In the genomic region with DNA sequence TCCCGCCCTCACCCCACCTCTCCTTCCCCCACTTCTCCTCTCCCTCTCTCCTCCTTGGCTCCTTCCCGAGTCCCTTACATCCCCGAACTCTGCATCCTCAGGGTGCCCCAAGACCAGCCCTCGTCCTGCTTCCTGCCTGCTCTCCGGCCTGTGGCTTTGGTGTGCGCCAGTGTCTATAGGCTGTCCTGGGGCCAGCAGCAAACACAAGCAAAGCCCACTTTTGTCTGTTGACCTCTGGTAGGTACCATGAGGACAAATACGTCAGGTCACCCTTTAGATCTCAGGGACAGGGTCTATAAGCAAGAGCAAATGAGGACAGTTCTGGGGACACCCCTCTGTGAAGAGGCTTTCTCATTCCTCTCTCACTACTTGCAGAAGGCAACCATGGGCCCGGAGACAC, we compare ENCODE assay signal across 9 cellular contexts. TPM values are rescaled to one million over a fixed set of nuclear protein-coding genes. Genes with fewer than 3 reads are reported as not detected.
DNase-seq lines count a peak whose midpoint lies in the region; ATAC-seq, FAIRE-seq and TF ChIP-seq lines count a peak whose summit lies in the region.
"Had no signal": no experiment of that assay in that cellular context is flagged by ENCODE, and none has a peak within 500 bp of the region (broad histone marks: within the 10 kb centered on the region; RNA-seq: fewer than 3 reads in every experiment).

No MANE protein-coding gene starts in this region.

- H4K8ac ChIP-seq in mesendoderm (ENCODE audit: low read depth, low read length) = no peak overlapping the region

- no peak for DNase-seq in activated naive CD4-positive, alpha-beta T cell treated with anti-CD3 and anti-CD28 coated beads, Interleukin-2, amount 10 ng/mL, durations not matched to agents 7 days and 5 days
- DNase-seq in activated naive CD4-positive, alpha-beta T cell treated with Interleukin-2 at 50 U/mL for 16 hours = no peak
- DNase-seq in K562 (ENCODE audit: extremely low read depth in 1 of 4, low spot score in 3 of 4) = no peak
- DNase-seq in mesendoderm = no peak
- no peak for DNase-seq in caudate nucleus (lab: John Stamatoyannopoulos, UW)
- no peak for DNase-seq in mesenteric fat pad (ENCODE audit: low spot score)
- DNase-seq in NCI-H526 (lab: John Stamatoyannopoulos, UW) = no peak
- DNase-seq: DMS153 had no signal

- H3K23ac ChIP-seq in mesendoderm (ENCODE audit: low read length) = no peak overlapping the region

- no peak overlapping the region for H3K4me3 ChIP-seq in K562
- H3K4me3 ChIP-seq in mesendoderm (ENCODE audit: low read length) = no peak overlapping the region
- peak overlapping the region; percentile 72 for H3K4me3 ChIP-seq in urinary bladder (ENCODE audit: low read depth, low read length)

- H3K79me2 ChIP-seq in K562 (ENCODE audit: control insufficient read depth, insufficient read depth, low read length) (no peaks in the 10 kb centered on the region), mesendoderm (ENCODE audit: control insufficient read depth, insufficient read depth, low read length) (no peaks in the 10 kb centered on the region)

- H2AFZ ChIP-seq in K562 (ENCODE audit: low read depth, low read length) = 0 out of 2 replicates have a peak overlapping the region, but pooled peaks have one; percentile 14

- H3K9me1 ChIP-seq in K562 (ENCODE audit: control insufficient read depth, insufficient read depth, low read length) = no peaks in the 10 kb centered on the region

- TF ChIP-seq EP300 in K562 (IDR thresholded peaks at IDR 0.05; ENCODE audit: low read length) = no peak

- H3K9ac ChIP-seq in K562 (ENCODE audit: insufficient read depth in 1 of 2, low read depth in 2 of 2, low read length in 2 of 2) (no peak overlapping the region), mesendoderm (ENCODE audit: low read length) (peak overlapping the region; percentile 38)

- H3K27ac ChIP-seq in K562 (ENCODE audit: extremely low read depth, low read depth, low read length) (no peak overlapping the region), mesendoderm (ENCODE audit: low read depth, low read length) (no peak overlapping the region), urinary bladder (ENCODE audit: low read depth) (no peak overlapping the region), caudate nucleus (ENCODE audit: low read depth, low read length) (no peak overlapping the region)

- in situ Hi-C loops in K562 (cut with MboI) = loop anchor here (10.0 kb wide), 1 partner anchor 587 kb away; a partner anchor contains a TSS

- H3K27me3 ChIP-seq in K562 (ENCODE audit: control insufficient read depth in 2 of 2, insufficient read depth in 2 of 2, low read length in 2 of 2) = no peaks in the 10 kb centered on the region
- peaks cover 7% of the 10 kb centered on the region for H3K27me3 ChIP-seq in mesendoderm (ENCODE audit: insufficient read depth, low read length, poor library complexity)

- H2BK120ac ChIP-seq in mesendoderm (ENCODE audit: low read depth, low read length) = no peak overlapping the region

- H3K9me3 Mint-ChIP-seq in activated naive CD4-positive, alpha-beta T cell treated with anti-CD3 and anti-CD28 coated beads, Interleukin-2, amount 10 ng/mL, durations not matched to agents 7 days and 5 days = no peaks in the 10 kb centered on the region

- POLR2A ChIA-PET in K562 (lab: Yijun Ruan, JAX) = interaction anchor here (0.8 to 1.0 kb wide), 2 partner anchors 11 to 19 kb away, joined by 3 to 6 read pairs; a partner anchor contains a TSS

- no peak overlapping the region for H4K5ac ChIP-seq in mesendoderm (ENCODE audit: low read length)

- intact Hi-C loops in K562 (cut with micrococcal nuclease) = no loop called here

- no peak for FAIRE-seq in K562 (lab: Jason Lieb, UNC)

- TF ChIP-seq RAD21 in K562 (CRISPR knock-in tag; conservative IDR thresholded peaks at IDR 0.05 in 1 of 2, IDR thresholded peaks at IDR 0.05 in 1 of 2) = no peak

- H3K4ac ChIP-seq in mesendoderm (ENCODE audit: low read depth, low read length) = no peak overlapping the region

- no peak overlapping the region for H3K18ac ChIP-seq in mesendoderm (ENCODE audit: low read length)

- no peak overlapping the region for H2BK15ac ChIP-seq in mesendoderm (replicated peaks; ENCODE audit: low read depth)

- H3K4me1 ChIP-seq in K562 (replicated peaks in 1 of 2; ENCODE audit: control insufficient read depth in 2 of 2, insufficient read depth in 2 of 2, low read length in 2 of 2) = peaks cover 7 to 11% of the 10 kb centered on the region in 2 experiments; a peak in 4 of 5 replicates
- peaks cover 2% of the 10 kb centered on the region for H3K4me1 ChIP-seq in mesendoderm (ENCODE audit: control insufficient read depth, low read depth, low read length)
- no peaks in the 10 kb centered on the region for H3K4me1 ChIP-seq in urinary bladder (ENCODE audit: insufficient read depth)

- peak overlapping the region; percentile 76 for H3K4me3 Mint-ChIP-seq in activated naive CD4-positive, alpha-beta T cell treated with anti-CD3 and anti-CD28 coated beads, Interleukin-2, amount 10 ng/mL, durations not matched to agents 7 days and 5 days

- WGBS in K562 (ENCODE audit: insufficient coverage, low coverage, missing lambda C conversion rate) = 69% methylated on average over 6 of the region's 8 CpGs
- WGBS in mesendoderm (ENCODE audit: extremely low coverage, insufficient coverage, low lambda C conversion rate) = no CpG with 5 or more reads among the region's 8 CpGs
- 17% methylated on average over 8 of the region's 8 CpGs for WGBS in urinary bladder

- H2BK5ac ChIP-seq in mesendoderm (ENCODE audit: low read length) = no peak overlapping the region

- H3K79me1 ChIP-seq in mesendoderm (ENCODE audit: low read length) = no peaks in the 10 kb centered on the region

- H3K36me3 ChIP-seq in K562 (ENCODE audit: control insufficient read depth, insufficient read depth, low read length) = no peaks in the 10 kb centered on the region
- no peaks in the 10 kb centered on the region for H3K36me3 ChIP-seq in mesendoderm (ENCODE audit: control insufficient read depth, insufficient read depth, low read length)
- no peaks in the 10 kb centered on the region for H3K36me3 ChIP-seq in urinary bladder (ENCODE audit: insufficient read depth)

- H3K36me3 Mint-ChIP-seq in activated naive CD4-positive, alpha-beta T cell treated with anti-CD3 and anti-CD28 coated beads, Interleukin-2, amount 10 ng/mL, durations not matched to agents 7 days and 5 days = no peaks in the 10 kb centered on the region

- no peak overlapping the region for H2AK5ac ChIP-seq in mesendoderm (ENCODE audit: low read length)

- TF ChIP-seq POLR2A in K562 (conservative IDR thresholded peaks at IDR 0.05) = no peak

- H4K20me1 ChIP-seq in K562 (replicated peaks; ENCODE audit: control insufficient read depth, insufficient read depth, low read length) = no peaks in the 10 kb centered on the region

- no peak for TF ChIP-seq CTCF in K562 (IDR thresholded peaks at IDR 0.05 in 2 of 3, conservative IDR thresholded peaks at IDR 0.05 in 1 of 3; ENCODE audit: insufficient read depth in 2 of 3, low read depth in 1 of 3, low read length in 3 of 3)

- peaks cover 82% of the 10 kb centered on the region for H3K27me3 Mint-ChIP-seq in activated naive CD4-positive, alpha-beta T cell treated with anti-CD3 and anti-CD28 coated beads, Interleukin-2, amount 10 ng/mL, durations not matched to agents 7 days and 5 days

- peaks cover 21% of the 10 kb centered on the region for H3K4me1 Mint-ChIP-seq in activated naive CD4-positive, alpha-beta T cell treated with anti-CD3 and anti-CD28 coated beads, Interleukin-2, amount 10 ng/mL, durations not matched to agents 7 days and 5 days

- H3K27ac Mint-ChIP-seq in activated naive CD4-positive, alpha-beta T cell treated with anti-CD3 and anti-CD28 coated beads, Interleukin-2, amount 10 ng/mL, durations not matched to agents 7 days and 5 days = no peak overlapping the region

- no TSS peak for BruUV-seq in K562 (replicated peaks; lab: Mats Ljungman, UMichigan)

- H3K9me3 ChIP-seq in K562 (replicated peaks; ENCODE audit: control insufficient read depth, insufficient read depth, low read depth, low read length) = no peaks in the 10 kb centered on the region

- H3K56ac ChIP-seq in mesendoderm (ENCODE audit: low read length) = peak overlapping the region; percentile 76

- CTCF ChIA-PET in activated naive CD4-positive, alpha-beta T cell treated with anti-CD3 and anti-CD28 coated beads, Interleukin-2, amount 10 ng/mL, durations not matched to agents 7 days and 5 days (lab: Charles Lee) = interaction anchor here (0.8 to 2.5 kb wide), 2 partner anchors 9 to 10 kb away, joined by 3 to 26 read pairs; a partner anchor contains a TSS
- CTCF ChIA-PET in K562 (lab: Yijun Ruan, JAX; ENCODE audit: low intra/inter-chr PET ratio) = interaction anchor here (0.6 kb wide), 1 partner anchor 37 kb away, joined by 3 read pairs; no protein-coding TSS in a partner anchor

- H3K4me2 ChIP-seq in K562 (ENCODE audit: insufficient read depth, low read length) (no peak overlapping the region), mesendoderm (ENCODE audit: low read length) (peak overlapping the region; percentile 46)

- ATAC-seq in K562 = no peak

RNA-seq across cellular contexts. Expression of a gene that starts 0.3 kb away (rescaled TPM):
- 0.46 TPM in 1 of 2 replicates, not detected in the other for total RNA-seq in K562 (2011; cell fraction: chromatin; rRNA removed; ENCODE audit: low replicate concordance)
- 0.66 TPM in 1 of 2 replicates, not detected in the other for total RNA-seq in K562 (2011; cell fraction: nucleolus; rRNA removed)
- total RNA-seq in K562 (2011; cell fraction: nucleoplasm; rRNA removed) = 0.73 and 0.92 TPM in 2 replicates
- total RNA-seq in K562 (2014; rRNA removed) (not detected in 2 replicates), K562 (2014; rRNA removed; fragmentation: Illumina TruSeq; extraction: Trizol) (not detected in 2 replicates), K562 (2015; rRNA removed; fragmentation: Illumina TruSeq; extraction: Trizol) (not detected in 2 replicates), K562 (2021) (0.49 TPM in 1 of 2 replicates, not detected in the other), urinary bladder (45.2 TPM), mesenteric fat pad (64.4 TPM)
- polyA plus RNA-seq in K562 (2011; rRNA removed) (0.14 and 0.22 TPM in 2 replicates), K562 (2014; fragmentation: Illumina TruSeq; extraction: Trizol) (0.21 TPM in 1 of 2 replicates, not detected in the other), K562 (2014; fragmentation: Nextera tagmentation; extraction: Ambion mirVana) (not detected), K562 (2014; rRNA removed) (not detected in 2 replicates), urinary bladder (36.0 TPM)
- polyA plus RNA-seq in K562 (2011; cell fraction: cytosol; rRNA removed) = 0.13 TPM in 1 of 2 replicates, not detected in the other
- 0.52 and 1.4 TPM in 2 replicates for polyA plus RNA-seq in K562 (2011; cell fraction: nucleus; rRNA removed)
- 0.78 TPM in 1 of 2 replicates, not detected in the other for polyA plus RNA-seq in K562 (2012)
- polyA minus RNA-seq in K562 (2011; rRNA and poly(A)+ RNA removed) = not detected in 2 replicates
- not detected in 2 replicates for polyA minus RNA-seq in K562 (2011; cell fraction: cytosol; rRNA and poly(A)+ RNA removed)
- polyA minus RNA-seq in K562 (2011; cell fraction: nucleus; rRNA and poly(A)+ RNA removed) = not detected in 2 replicates
- polyA plus RNA-seq in mesendoderm (2013, experiment 1 of 2) = 0.07 TPM
- polyA plus RNA-seq in mesendoderm (2013, experiment 2 of 2) = 0.08 TPM

RNA-seq across cellular contexts. Expression of a gene that starts 10.2 kb away (rescaled TPM):
- total RNA-seq in K562 (2011; cell fraction: chromatin; rRNA removed; ENCODE audit: low replicate concordance) = 97.0 and 141 TPM in 2 replicates
- total RNA-seq in K562 (2011; cell fraction: nucleolus; rRNA removed) = 104 and 118 TPM in 2 replicates
- 88.2 and 97.7 TPM in 2 replicates for total RNA-seq in K562 (2011; cell fraction: nucleoplasm; rRNA removed)
- total RNA-seq in K562 (2014; rRNA removed) (18.6 and 22.0 TPM in 2 replicates), K562 (2014; rRNA removed; fragmentation: Illumina TruSeq; extraction: Trizol) (38.7 and 57.0 TPM in 2 replicates), K562 (2015; rRNA removed; fragmentation: Illumina TruSeq; extraction: Trizol) (39.7 and 40.5 TPM in 2 replicates), K562 (2021) (61.4 and 67.7 TPM in 2 replicates), urinary bladder (53.1 TPM), mesenteric fat pad (171 TPM)
- polyA plus RNA-seq in K562 (2011; rRNA removed) (57.2 and 59.8 TPM in 2 replicates), K562 (2014; fragmentation: Illumina TruSeq; extraction: Trizol) (68.1 and 68.6 TPM in 2 replicates), K562 (2014; fragmentation: Nextera tagmentation; extraction: Ambion mirVana) (1 to 10 TPM; 2.0 to 2.8 TPM), K562 (2014; rRNA removed) (40.7 and 41.4 TPM in 2 replicates), urinary bladder (163 TPM)
- polyA plus RNA-seq in K562 (2011; cell fraction: cytosol; rRNA removed) = 41.0 and 52.4 TPM in 2 replicates
- 34.1 and 41.0 TPM in 2 replicates for polyA plus RNA-seq in K562 (2011; cell fraction: nucleus; rRNA removed)
- polyA plus RNA-seq in K562 (2012) = 109 and 147 TPM in 2 replicates
- 79.5 and 101 TPM in 2 replicates for polyA minus RNA-seq in K562 (2011; rRNA and poly(A)+ RNA removed)
- polyA minus RNA-seq in K562 (2011; cell fraction: cytosol; rRNA and poly(A)+ RNA removed) = 31.0 and 35.6 TPM in 2 replicates
- 12.5 and 16.4 TPM in 2 replicates for polyA minus RNA-seq in K562 (2011; cell fraction: nucleus; rRNA and poly(A)+ RNA removed)
- polyA plus RNA-seq in mesendoderm (2013, experiment 1 of 2) = 110 TPM
- polyA plus RNA-seq in mesendoderm (2013, experiment 2 of 2) = 112 TPM

Comparison
In these comparisons a context has a peak if more than half of its experiments do, and no peak if none do; other contexts are left out.
1. RNA of a gene that starts 0.3 kb away (total RNA-seq): 64.4 TPM in mesenteric fat pad (single experiment) and 45.2 TPM in urinary bladder (single experiment); 0.46 to 0.92 TPM in K562; every median in the first group is over 10 times any median in the second.